ENCODE assay signal across 16 cellular contexts in genomic region chr6:93453956-93454355, GRCh38. TPM values are rescaled to one million over a fixed set of nuclear protein-coding genes. Genes with fewer than 3 reads are reported as not detected.
DNase-seq lines count a peak whose midpoint lies in the region; ATAC-seq and TF ChIP-seq lines count a peak whose summit lies in the region.
"Had no signal": no experiment of that assay in that cellular context is flagged by ENCODE, and none has a peak within 500 bp of the region (broad histone marks: within the 10 kb centered on the region; RNA-seq: fewer than 3 reads in every experiment).

No MANE protein-coding gene starts in this region.

- no peak overlapping the region for H3K4me3 ChIP-seq in effector memory CD4-positive, alpha-beta T cell (ENCODE audit: insufficient read depth, low read depth, low read length, poor library complexity, severe bottlenecking)
- H3K4me3 ChIP-seq in thyroid gland (replicated peaks in 1 of 3) = no peak overlapping the region
- H3K4me3 ChIP-seq: mucosa of descending colon, psoas muscle had no signal

- H3K27me3 ChIP-seq in effector memory CD4-positive, alpha-beta T cell (replicated peaks; ENCODE audit: control insufficient read depth, insufficient read depth, low read length, poor library complexity, severe bottlenecking) = no peaks in the 10 kb centered on the region
- H3K27me3 ChIP-seq in thyroid gland = no peaks in the 10 kb centered on the region

- no peaks in the 10 kb centered on the region for H3K9me3 ChIP-seq in effector memory CD4-positive, alpha-beta T cell (ENCODE audit: control insufficient read depth, low read length)
- no peaks in the 10 kb centered on the region for H3K9me3 ChIP-seq in thyroid gland
- H3K9me3 ChIP-seq: mucosa of descending colon, psoas muscle had no signal

- no peak overlapping the region for H3K27ac ChIP-seq in effector memory CD4-positive, alpha-beta T cell (ENCODE audit: insufficient read depth, low read length, poor library complexity, severe bottlenecking)
- no peak overlapping the region for H3K27ac ChIP-seq in thyroid gland
- H3K27ac ChIP-seq: psoas muscle had no signal

- no peak for TF ChIP-seq CTCF in thyroid gland (IDR thresholded peaks at IDR 0.05)

- ATAC-seq in GM18502 (IDR thresholded peaks at IDR 0.05; ENCODE audit: poor library complexity, unreplicated experiment) = peak; percentile 89
- peak; percentile 68 for ATAC-seq in GM21381 (IDR thresholded peaks at IDR 0.05; ENCODE audit: unreplicated experiment)
- peak; percentile 77 for ATAC-seq in HG02970 (IDR thresholded peaks at IDR 0.05; ENCODE audit: low FRiP score, unreplicated experiment)
- peak; percentile 90 for ATAC-seq in HG03558 (IDR thresholded peaks at IDR 0.05; ENCODE audit: extremely low read depth, unreplicated experiment)
- ATAC-seq: effector memory CD8-positive, alpha-beta T cell; mucosa of descending colon; psoas muscle had no signal

- TF ChIP-seq POLR2A in thyroid gland (IDR thresholded peaks at IDR 0.05) = no peak

- H3K4me1 ChIP-seq in effector memory CD4-positive, alpha-beta T cell (ENCODE audit: control insufficient read depth, insufficient read depth, low read length, poor library complexity, severe bottlenecking) = no peaks in the 10 kb centered on the region
- H3K4me1 ChIP-seq in thyroid gland = no peaks in the 10 kb centered on the region
- H3K4me1 ChIP-seq: psoas muscle had no signal

- WGBS in thyroid gland, 2 donors = 83 to 87% methylated on average over 3 of the region's 3 CpGs

- no peak for DNase-seq in T-helper 1 cell
- no peak for DNase-seq in effector memory CD4-positive, alpha-beta T cell
- DNase-seq in NOMO-1 treated with DMSO at 0.1 percent for 48 hours (lab: John Stamatoyannopoulos, UW; ENCODE audit: unreplicated experiment) = no peak
- no peak for DNase-seq in thyroid gland
- DNase-seq: activated CD4-positive, alpha-beta T cell treated with anti-CD3 and anti-CD28 coated beads, Interleukin-2, amount 50 U/mL, for 1 hour; DMS153; effector memory CD8-positive, alpha-beta T cell; foreskin melanocyte; mucosa of descending colon; NCI-H2107; psoas muscle had no signal

- H3K36me3 ChIP-seq in effector memory CD4-positive, alpha-beta T cell (ENCODE audit: control insufficient read depth, insufficient read depth, low read length) = no peaks in the 10 kb centered on the region
- H3K36me3 ChIP-seq in thyroid gland = no peaks in the 10 kb centered on the region

- intact Hi-C loops in thyroid gland (cut with DNase I) = no loop called here

RNA-seq across cellular contexts. Expression of gene EPHA7, which starts 34.6 kb away (rescaled TPM):
- total RNA-seq in thyroid gland = under 1 TPM; under 0.01 to 0.39 (median 0.21) TPM
- total RNA-seq: T-helper 1 cell treated with Interleukin-12 subunit alpha and Interleukin-12 subunit beta and Interleukin-4 antibody, amounts not matched to agents 30 ng/mL and 1 ng/mL, for 36 hours had no signal
